ENCODE assay signal across 1 cellular context in the genomic region with DNA sequence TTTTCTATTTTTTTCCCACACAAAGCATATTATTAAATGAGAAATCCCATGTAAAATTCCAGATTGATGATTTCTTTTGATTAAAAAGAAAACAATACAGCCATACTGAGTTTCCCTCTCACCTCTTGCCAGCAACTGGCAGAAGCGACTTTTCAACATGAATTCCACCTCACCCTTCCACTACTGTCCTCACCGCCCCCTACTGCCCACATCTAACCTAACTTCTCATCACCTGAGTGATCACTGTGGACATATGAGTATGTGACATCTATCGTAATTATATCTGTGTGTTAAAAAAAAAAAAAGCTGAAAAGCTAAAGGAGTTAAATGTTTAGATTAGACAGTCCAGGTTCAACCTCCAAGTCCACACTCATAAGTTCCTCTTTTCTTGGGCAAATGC.
TF ChIP-seq lines count a peak whose summit lies in the region.

No MANE protein-coding gene starts in this region.

TF ChIP-seq in HCT116, 20 proteins besides CTCF, POLR2A, EP300 and RAD21 (continued from another document):
- no peak for TF ChIP-seq ZNF274 (IDR thresholded peaks at IDR 0.05; ENCODE audit: low read depth, low read length)
- TF ChIP-seq EGR1 (IDR thresholded peaks at IDR 0.05; ENCODE audit: low read depth), result no peak
- TF ChIP-seq FOSL1 (IDR thresholded peaks at IDR 0.05; ENCODE audit: low read depth), result no peak
TF ChIP-seq in HCT116: peak in this region for 0.
